Comparison of ENCODE assay signal across 10 cellular contexts in the genomic region with DNA sequence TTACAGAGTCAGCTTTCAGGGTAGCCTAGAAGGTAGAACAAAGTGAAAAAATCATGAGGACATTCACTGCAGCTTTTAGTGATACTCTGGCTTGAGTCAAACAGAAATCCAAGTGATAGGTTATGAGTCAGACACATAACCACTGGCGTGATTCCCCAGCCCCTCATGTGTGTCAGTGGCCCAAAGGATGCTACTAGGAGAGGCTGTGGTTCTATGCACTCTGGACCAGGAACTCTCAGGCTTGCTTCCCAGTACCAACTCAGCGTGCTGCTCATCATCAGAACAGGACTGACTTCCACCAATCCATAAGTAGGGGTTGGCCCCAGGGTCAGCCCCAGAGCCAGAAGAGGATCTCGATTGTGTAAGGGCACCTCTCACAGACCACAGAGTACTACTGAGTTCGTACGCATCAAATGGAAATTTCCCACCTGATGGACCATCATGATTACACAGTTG.
DNase-seq lines count a peak whose midpoint lies in the region; ATAC-seq lines count a peak whose summit lies in the region.
"Had no signal": no experiment of that assay in that cellular context is flagged by ENCODE, and none has a peak within 500 bp of the region (broad histone marks: within the 10 kb centered on the region; RNA-seq: fewer than 3 reads in every experiment).

No MANE protein-coding gene starts in this region.

- H2AFZ ChIP-seq in trophoblast cell (ENCODE audit: insufficient read depth, low read length, poor library complexity): no peak overlapping the region

- no peak overlapping the region for H3K18ac ChIP-seq in trophoblast cell (ENCODE audit: low read length)

- peak; percentile 14 for DNase-seq in HS-5 (ENCODE audit: low read depth)
- DNase-seq in iris pigment epithelial cell (ENCODE audit: low read depth): peak; percentile 15
- no peak for DNase-seq in amniotic stem cell (lab: John Stamatoyannopoulos, UW)
- no peak for DNase-seq in NCI-H82 treated with DMSO at 0.1 percent for 48 hours (lab: John Stamatoyannopoulos, UW; ENCODE audit: unreplicated experiment)
- DNase-seq in trophoblast cell: no peak
- no peak for DNase-seq in sciatic nerve (ENCODE audit: low spot score)
- DNase-seq: GDM1 had no signal

- H2AK5ac ChIP-seq in trophoblast cell (ENCODE audit: low read length): no peak overlapping the region

- H2BK12ac ChIP-seq in trophoblast cell (ENCODE audit: low read length): no peak overlapping the region

- H3K4me3 ChIP-seq in trophoblast cell (ENCODE audit: low read depth, low read length): no peak overlapping the region

- H4K8ac ChIP-seq in trophoblast cell (ENCODE audit: low read depth, low read length): no peak overlapping the region

- no peaks in the 10 kb centered on the region for H3K36me3 ChIP-seq in trophoblast cell (ENCODE audit: control insufficient read depth in 1 of 2, insufficient read depth in 2 of 2, low read length in 2 of 2)

- no peak overlapping the region for H3K23ac ChIP-seq in trophoblast cell (ENCODE audit: low read length)

- H2BK120ac ChIP-seq in trophoblast cell (ENCODE audit: insufficient read depth, low read length, poor library complexity): no peak overlapping the region

- no peak overlapping the region for H3K4ac ChIP-seq in trophoblast cell (ENCODE audit: low read depth, low read length)

- H4K12ac ChIP-seq in trophoblast cell (ENCODE audit: low read depth, low read length): no peak overlapping the region

- no peak overlapping the region for H3K9ac ChIP-seq in trophoblast cell (ENCODE audit: low read length)

- no CpG with 5 or more reads among the region's 5 CpGs for WGBS in trophoblast cell (ENCODE audit: extremely low coverage, insufficient coverage, insufficient read length)

- intact Hi-C loops in sciatic nerve (cut with DNase I): no loop called here

- H3K9me3 ChIP-seq in trophoblast cell (ENCODE audit: insufficient read depth, low read depth, low read length): no peaks in the 10 kb centered on the region

- H3K27ac ChIP-seq in trophoblast cell (ENCODE audit: low read depth, low read length): no peak overlapping the region
- H3K27ac ChIP-seq: VCaP had no signal

- no peaks in the 10 kb centered on the region for H3K79me1 ChIP-seq in trophoblast cell (ENCODE audit: low read length)

- H3K4me1 ChIP-seq in trophoblast cell (ENCODE audit: control insufficient read depth in 1 of 2, insufficient read depth in 2 of 2, low read length in 2 of 2): no peaks in the 10 kb centered on the region

- H3K79me2 ChIP-seq in trophoblast cell (ENCODE audit: control insufficient read depth, insufficient read depth, low read length, poor library complexity): no peaks in the 10 kb centered on the region

- no peak overlapping the region for H3K14ac ChIP-seq in trophoblast cell (ENCODE audit: low read length)

- H4K91ac ChIP-seq in trophoblast cell (ENCODE audit: low read depth, low read length): no peak overlapping the region

- no peaks in the 10 kb centered on the region for H3K27me3 ChIP-seq in trophoblast cell (ENCODE audit: insufficient read depth, low read length)

- ATAC-seq in GM18508 (IDR thresholded peaks at IDR 0.05; ENCODE audit: insufficient read depth, unreplicated experiment) (peak; percentile 64), GM21576 (IDR thresholded peaks at IDR 0.05; ENCODE audit: unreplicated experiment) (peak; percentile 66), sciatic nerve (no peak)

- no peak overlapping the region for H2BK5ac ChIP-seq in trophoblast cell (ENCODE audit: low read depth, low read length, poor library complexity)

- H3K4me2 ChIP-seq in trophoblast cell (ENCODE audit: low read length): no peak overlapping the region

Comparison
In these comparisons a context has a peak if more than half of its experiments do, and no peak if none do; other contexts are left out.
1. DNase-seq: peak in HS-5 (single experiment) and iris pigment epithelial cell (single experiment); none in amniotic stem cell (single experiment), NCI-H82 treated with DMSO at 0.1 percent for 48 hours (single experiment), trophoblast cell (0 of 2) and sciatic nerve (single experiment).